31 cellular contexts compared by ENCODE assay signal in the genomic region with DNA sequence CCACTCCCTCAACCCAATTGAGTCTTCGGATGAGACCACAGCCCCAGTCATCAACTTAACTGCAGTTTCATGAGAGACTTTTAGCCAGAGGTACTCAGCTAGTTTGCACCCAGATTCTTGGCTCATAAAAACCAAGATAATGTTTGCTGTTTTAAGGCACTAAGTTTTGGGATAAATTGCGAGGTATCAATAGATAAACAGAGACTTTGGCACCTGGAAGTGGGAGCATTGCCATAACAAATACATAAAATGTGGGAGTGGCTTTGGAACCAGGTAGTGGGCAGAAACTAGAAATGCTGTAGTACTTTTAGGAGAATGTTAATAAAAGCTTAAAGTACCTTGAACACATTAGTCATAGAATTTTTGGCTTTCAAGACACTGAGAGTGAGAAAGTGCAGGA.
"Had no signal": no experiment of that assay in that cellular context is flagged by ENCODE, and none has a peak within 500 bp of the region (broad histone marks: within the 10 kb centered on the region; RNA-seq: fewer than 3 reads in every experiment).

No MANE protein-coding gene starts in this region.

- H3K36me3 Mint-ChIP-seq: activated naive CD8-positive, alpha-beta T cell had no signal

- H3K4me3 ChIP-seq: esophagus squamous epithelium, gastroesophageal sphincter had no signal

- ATAC-seq: activated CD8-positive, alpha-beta T cell treated with anti-CD3 and anti-CD28 coated beads for 36 hours; activated T-cell treated with anti-CD3 and anti-CD28 coated beads, Interleukin-2, amount 50 U/mL, for 4 hours; activated T-helper 17 cell treated with anti-CD3 and anti-CD28 coated beads, Interleukin-2, amount 50 U/mL, for 72 hours; effector memory CD8-positive, alpha-beta T cell; gastroesophageal sphincter had no signal

- DNase-seq: activated CD4-positive, alpha-beta T cell treated with anti-CD3 and anti-CD28 coated beads for 1 hour; activated CD4-positive, alpha-beta T cell treated with anti-CD3 and anti-CD28 coated beads for 4 hours; activated CD4-positive, alpha-beta T cell treated with anti-CD3 and anti-CD28 coated beads, Interleukin-2, amount 10 ng/mL, durations not matched to agents 7 days and 5 days; activated CD4-positive, alpha-beta T cell treated with anti-CD3 and anti-CD28 coated beads, Interleukin-2, amount 50 U/mL, for 4 hours; activated CD4-positive, CD25-positive, alpha-beta regulatory T cell; activated CD8-positive, alpha-beta memory T cell treated with anti-CD3 and anti-CD28 coated beads for 24 hours; activated CD8-positive, alpha-beta T cell treated with anti-CD3 and anti-CD28 coated beads for 36 hours; activated effector memory CD4-positive, alpha-beta T cell treated with Interleukin-2 at 50 U/mL for 16 hours; activated gamma-delta T cell treated with Interleukin-2 at 50 U/mL for 16 hours; activated naive CD4-positive, alpha-beta T cell treated with anti-CD3 and anti-CD28 coated beads, Interleukin-2, amount 50 U/mL, for 16 hours; activated naive CD4-positive, alpha-beta T cell treated with Interleukin-2 at 50 U/mL for 16 hours; activated T-cell treated with anti-CD3 and anti-CD28 coated beads, Interleukin-2, amount 50 U/mL, for 4 hours; amniotic stem cell; anterior cingulate cortex; brain microvascular endothelial cell; cortex of kidney; dermis blood vessel endothelial cell; effector CD4-positive, alpha-beta T cell; effector memory CD8-positive, alpha-beta T cell; esophagus squamous epithelium; foreskin melanocyte; T-helper 2 cell had no signal

- H3K4me1 Mint-ChIP-seq: activated CD4-positive, alpha-beta T cell treated with anti-CD3 and anti-CD28 coated beads, Interleukin-2, amount 10 ng/mL, durations not matched to agents 7 days and 5 days; activated T-helper 17 cell treated with anti-CD3 and anti-CD28 coated beads, Interleukin-2, amount 50 U/mL, for 72 hours; central memory CD8-positive, alpha-beta T cell had no signal

- H3K27ac Mint-ChIP-seq: activated CD4-positive, alpha-beta T cell treated with anti-CD3 and anti-CD28 coated beads, Interleukin-2, amount 10 ng/mL, durations not matched to agents 7 days and 5 days; activated CD8-positive, alpha-beta T cell treated with anti-CD3 and anti-CD28 coated beads for 36 hours; activated naive CD8-positive, alpha-beta T cell; activated T-helper 17 cell treated with anti-CD3 and anti-CD28 coated beads, Interleukin-2, amount 50 U/mL, for 72 hours; effector memory CD8-positive, alpha-beta T cell had no signal

- H3K4me3 Mint-ChIP-seq: activated CD4-positive, alpha-beta T cell treated with anti-CD3 and anti-CD28 coated beads, Interleukin-2, amount 10 ng/mL, durations not matched to agents 7 days and 5 days; activated CD8-positive, alpha-beta T cell treated with anti-CD3 and anti-CD28 coated beads for 36 hours; activated naive CD8-positive, alpha-beta T cell; activated T-cell treated with anti-CD3 and anti-CD28 coated beads, Interleukin-2, amount 50 U/mL, for 4 hours; activated T-helper 17 cell treated with anti-CD3 and anti-CD28 coated beads, Interleukin-2, amount 50 U/mL, for 72 hours; central memory CD8-positive, alpha-beta T cell; effector memory CD8-positive, alpha-beta T cell had no signal

- H3K27ac ChIP-seq: brain microvascular endothelial cell, epithelial cell of prostate, esophagus squamous epithelium, gastroesophageal sphincter had no signal

- H3K4me1 ChIP-seq: esophagus squamous epithelium had no signal

- H3K9me3 ChIP-seq: esophagus squamous epithelium had no signal

- H3K27me3 Mint-ChIP-seq: activated CD4-positive, alpha-beta T cell treated with anti-CD3 and anti-CD28 coated beads, Interleukin-2, amount 10 ng/mL, durations not matched to agents 7 days and 5 days; activated CD8-positive, alpha-beta T cell treated with anti-CD3 and anti-CD28 coated beads for 36 hours; activated naive CD8-positive, alpha-beta T cell; activated T-helper 17 cell treated with anti-CD3 and anti-CD28 coated beads, Interleukin-2, amount 50 U/mL, for 72 hours; central memory CD8-positive, alpha-beta T cell; effector memory CD8-positive, alpha-beta T cell had no signal

- H3K36me3 ChIP-seq: brain microvascular endothelial cell, esophagus squamous epithelium, gastroesophageal sphincter had no signal

- FAIRE-seq: astrocyte, bronchial epithelial cell, endometrium, endothelial cell of umbilical vein had no signal

- H3K27me3 ChIP-seq: brain microvascular endothelial cell, esophagus squamous epithelium, gastroesophageal sphincter had no signal
